In genomic region chr21:17651526-17651925, GRCh38 we compare ENCODE assay signal across 2 cellular contexts.
A peak's percentile ranks its signal among the peaks of the same experiment; 100 is the strongest.
TF ChIP-seq lines count a peak whose summit lies in the region.

No MANE protein-coding gene starts in this region.

TF ChIP-seq in A549, 52 proteins besides CTCF, POLR2A, EP300 and RAD21:
- TF ChIP-seq RNF2 (IDR thresholded peaks at IDR 0.05; ENCODE audit: borderline replicate concordance, low read depth), result no peak
- peak; percentile 63 for TF ChIP-seq MAFK (IDR thresholded peaks at IDR 0.05; ENCODE audit: partially characterized antibody)

TF ChIP-seq in K562, 482 proteins besides CTCF, POLR2A, EP300 and RAD21:
- TF ChIP-seq MAFK (IDR thresholded peaks at IDR 0.05; ENCODE audit: low read length) (peak; percentile 15; the same call in 1 of the 2 replicates), ZNF830 (CRISPR knock-in tag; IDR thresholded peaks at IDR 0.05) (no peak), ZNF197 (CRISPR knock-in tag; IDR thresholded peaks at IDR 0.05; ENCODE audit: low read depth) (no peak), ZNF512 (tag; IDR thresholded peaks at IDR 0.05) (no peak), C11orf30 (IDR thresholded peaks at IDR 0.05; ENCODE audit: low read depth) (peak; percentile 17; the same call in 1 of the 2 replicates), ZNF316 (IDR thresholded peaks at IDR 0.05) (peak; percentile 30; the same call in 1 of the 2 replicates), MAFG (tag; conservative IDR thresholded peaks at IDR 0.05) (0 out of 2 replicates have a peak, but pooled peaks have one; percentile 21)
